11 cellular contexts compared by ENCODE assay signal in genomic region chr3:30597131-30597768, GRCh38. TPM values are rescaled to one million over a fixed set of nuclear protein-coding genes. Genes with fewer than 3 reads are reported as not detected.
A peak's percentile ranks its signal among the peaks of the same experiment; 100 is the strongest.
DNase-seq lines count a peak whose midpoint lies in the region; ATAC-seq and TF ChIP-seq lines count a peak whose summit lies in the region.
"Had no signal": no experiment of that assay in that cellular context is flagged by ENCODE, and none has a peak within 500 bp of the region (broad histone marks: within the 10 kb centered on the region; RNA-seq: fewer than 3 reads in every experiment).

No MANE protein-coding gene starts in this region.

- ATAC-seq in HG03565 (IDR thresholded peaks at IDR 0.05; ENCODE audit: unreplicated experiment) (no peak), HG03442 (IDR thresholded peaks at IDR 0.05; ENCODE audit: unreplicated experiment) (no peak)
- ATAC-seq in CD8-positive, alpha-beta T cell: no peak

- H3K27ac Mint-ChIP-seq in mesothelial cell of epicardium: peak overlapping the region; percentile 90
- no peak overlapping the region for H3K27ac Mint-ChIP-seq in CD8-positive, alpha-beta T cell
- H3K27ac Mint-ChIP-seq: activated CD4-positive, alpha-beta memory T cell treated with anti-CD3 and anti-CD28 coated beads, Interleukin-2, amount 10 ng/mL, durations not matched to agents 7 days and 5 days had no signal

- H3K9me3 Mint-ChIP-seq in mesothelial cell of epicardium: peaks cover 22% of the 10 kb centered on the region
- H3K9me3 Mint-ChIP-seq in CD8-positive, alpha-beta T cell: peaks cover 4% of the 10 kb centered on the region
- H3K9me3 Mint-ChIP-seq: activated CD4-positive, alpha-beta memory T cell treated with anti-CD3 and anti-CD28 coated beads, Interleukin-2, amount 10 ng/mL, durations not matched to agents 7 days and 5 days had no signal

- H3K27me3 Mint-ChIP-seq in mesothelial cell of epicardium (ENCODE audit: low read depth): no peaks in the 10 kb centered on the region
- no peaks in the 10 kb centered on the region for H3K27me3 Mint-ChIP-seq in CD8-positive, alpha-beta T cell (ENCODE audit: low read depth)
- H3K27me3 Mint-ChIP-seq: activated CD4-positive, alpha-beta memory T cell treated with anti-CD3 and anti-CD28 coated beads, Interleukin-2, amount 10 ng/mL, durations not matched to agents 7 days and 5 days had no signal

- peaks cover 25% of the 10 kb centered on the region for H3K4me1 ChIP-seq in CD8-positive, alpha-beta T cell (ENCODE audit: insufficient read depth, low read length)

- CTCF ChIA-PET in CD8-positive, alpha-beta T cell (lab: Charles Lee): interaction anchor here (0.9 kb wide), 1 partner anchor 278 kb away, joined by 3 read pairs; no protein-coding TSS in a partner anchor

- no peak overlapping the region for H3K4me3 Mint-ChIP-seq in mesothelial cell of epicardium
- no peak overlapping the region for H3K4me3 Mint-ChIP-seq in CD8-positive, alpha-beta T cell
- H3K4me3 Mint-ChIP-seq: activated CD4-positive, alpha-beta memory T cell treated with anti-CD3 and anti-CD28 coated beads, Interleukin-2, amount 10 ng/mL, durations not matched to agents 7 days and 5 days had no signal

- DNase-seq in AG08396 (ENCODE audit: low spot score): peak; percentile 30
- DNase-seq in LoVo (ENCODE audit: low spot score): peak; percentile 93
- peak; percentile 72 to 74 for DNase-seq in dermis microvascular lymphatic vessel endothelial cell (ENCODE audit: low read depth in 2 of 2)
- no peak for DNase-seq in mesothelial cell of epicardium (ENCODE audit: low spot score in 2 of 2, unreplicated experiment in 2 of 2)
- DNase-seq in activated effector memory CD4-positive, alpha-beta T cell treated with anti-CD3 and anti-CD28 coated beads, Interleukin-2, amount 50 U/mL, for 16 hours: no peak
- no peak for DNase-seq in CD8-positive, alpha-beta T cell
- DNase-seq: activated CD4-positive, alpha-beta memory T cell treated with anti-CD3 and anti-CD28 coated beads, Interleukin-2, amount 10 ng/mL, durations not matched to agents 7 days and 5 days; NCI-H1105 treated with DMSO at 0.1 percent for 48 hours; stimulated activated CD4-positive, alpha-beta T cell treated with anti-CD3 and anti-CD28 coated beads, Interleukin-1b, Interleukin-23, amount 100 ng/mL, for 48 hours had no signal

- H3K27me3 ChIP-seq in CD8-positive, alpha-beta T cell (ENCODE audit: insufficient read depth, low read length): no peaks in the 10 kb centered on the region

- intact Hi-C loops in CD8-positive, alpha-beta T cell (cut with DNase I, micrococcal nuclease): loop anchor here in 1 of 2 experiments (5.0 kb wide), 1 partner anchor 275 kb away; no protein-coding TSS in a partner anchor

- POLR2A ChIA-PET in CD8-positive, alpha-beta T cell (lab: Charles Lee): interaction anchor here (0.9 kb wide), 1 partner anchor 34 kb away, joined by 3 read pairs; no protein-coding TSS in a partner anchor

- H3K27ac ChIP-seq in CD8-positive, alpha-beta T cell (ENCODE audit: low read depth, low read length): no peak overlapping the region

- no peak for TF ChIP-seq CTCF in mesothelial cell of epicardium (IDR thresholded peaks at IDR 0.05; ENCODE audit: unreplicated experiment)
- TF ChIP-seq CTCF in CD8-positive, alpha-beta T cell (IDR thresholded peaks at IDR 0.05): no peak

- no peak overlapping the region for H3K4me3 ChIP-seq in CD8-positive, alpha-beta T cell (ENCODE audit: low read depth, low read length)

- H3K9me3 ChIP-seq in CD8-positive, alpha-beta T cell (ENCODE audit: low read length): no peaks in the 10 kb centered on the region

- peaks cover 17% of the 10 kb centered on the region for H3K4me1 Mint-ChIP-seq in mesothelial cell of epicardium
- peaks cover 34% of the 10 kb centered on the region for H3K4me1 Mint-ChIP-seq in CD8-positive, alpha-beta T cell (ENCODE audit: low read depth)

- no peaks in the 10 kb centered on the region for H3K36me3 ChIP-seq in CD8-positive, alpha-beta T cell (ENCODE audit: insufficient read depth, low read length)

- peaks cover 5% of the 10 kb centered on the region for H3K36me3 Mint-ChIP-seq in mesothelial cell of epicardium
- peaks cover 3% of the 10 kb centered on the region for H3K36me3 Mint-ChIP-seq in CD8-positive, alpha-beta T cell

RNA-seq across cellular contexts. Expression of gene TGFBR2, which starts 9.2 kb away (rescaled TPM):
- 303 and 422 TPM in 2 replicates for total RNA-seq in dermis microvascular lymphatic vessel endothelial cell
- total RNA-seq in mesothelial cell of epicardium: 14.6 to 15.8 TPM (median 15.6 TPM) in 3 replicates
- 100 to 1,000 TPM; 191 to 197 TPM for total RNA-seq in CD8-positive, alpha-beta T cell

Comparison
In these comparisons a context has a peak if more than half of its experiments do, and no peak if none do; other contexts are left out.
1. DNase-seq: peak in AG08396 (single experiment), LoVo (single experiment) and dermis microvascular lymphatic vessel endothelial cell (2 of 2); none in mesothelial cell of epicardium (0 of 2), activated effector memory CD4-positive, alpha-beta T cell treated with anti-CD3 and anti-CD28 coated beads, Interleukin-2, amount 50 U/mL, for 16 hours (single experiment) and CD8-positive, alpha-beta T cell (0 of 7).
2. RNA of gene TGFBR2, which starts 9.2 kb away (total RNA-seq): 303 to 422 TPM in dermis microvascular lymphatic vessel endothelial cell and 191 to 197 TPM in CD8-positive, alpha-beta T cell; 14.6 to 15.8 TPM in mesothelial cell of epicardium; every median in the first group is over 10 times any median in the second.